13 cellular contexts compared by ENCODE assay signal in genomic region chr10:58993480-58994221, GRCh38.
DNase-seq lines count a peak whose midpoint lies in the region; ATAC-seq lines count a peak whose summit lies in the region.
"Had no signal": no experiment of that assay in that cellular context is flagged by ENCODE, and none has a peak within 500 bp of the region (broad histone marks: within the 10 kb centered on the region; RNA-seq: fewer than 3 reads in every experiment).

No MANE protein-coding gene starts in this region.

- DNase-seq in middle frontal gyrus (ENCODE audit: extremely low spot score, low spot score) = peak; percentile 66
- DNase-seq in SKM-1 (lab: John Stamatoyannopoulos, UW; ENCODE audit: unreplicated experiment) = no peak
- no peak for DNase-seq in NOMO-1 treated with dmso at 0.1 percent for 144 hours (lab: John Stamatoyannopoulos, UW; ENCODE audit: unreplicated experiment)
- DNase-seq: activated naive CD4-positive, alpha-beta T cell; CD8-positive, alpha-beta memory T cell; NCI-H1105 treated with DMSO at 0.1 percent for 48 hours; stimulated activated CD4-positive, alpha-beta T cell treated with anti-CD3 and anti-CD28 coated beads, Interleukin-4, amount 100 ng/mL, for 24 hours; thyroid gland had no signal

- ATAC-seq in GM18502 (IDR thresholded peaks at IDR 0.05; ENCODE audit: poor library complexity, unreplicated experiment) = peak; percentile 74
- ATAC-seq in GM21528 (IDR thresholded peaks at IDR 0.05; ENCODE audit: low FRiP score, unreplicated experiment) = peak; percentile 72
- peak; percentile 86 for ATAC-seq in HG03520 (IDR thresholded peaks at IDR 0.05; ENCODE audit: unreplicated experiment)
- no peak for ATAC-seq in GM21423 (IDR thresholded peaks at IDR 0.05; ENCODE audit: unreplicated experiment)
- no peak for ATAC-seq in GM18907 (IDR thresholded peaks at IDR 0.05; ENCODE audit: unreplicated experiment)

Comparison
In these comparisons a context has a peak if more than half of its experiments do, and no peak if none do; other contexts are left out.
1. ATAC-seq: peak in GM18502 (single experiment), GM21528 (single experiment) and HG03520 (single experiment); none in GM21423 (single experiment) and GM18907 (single experiment).